Comparison of ENCODE assay signal across 17 cellular contexts in the genomic region with DNA sequence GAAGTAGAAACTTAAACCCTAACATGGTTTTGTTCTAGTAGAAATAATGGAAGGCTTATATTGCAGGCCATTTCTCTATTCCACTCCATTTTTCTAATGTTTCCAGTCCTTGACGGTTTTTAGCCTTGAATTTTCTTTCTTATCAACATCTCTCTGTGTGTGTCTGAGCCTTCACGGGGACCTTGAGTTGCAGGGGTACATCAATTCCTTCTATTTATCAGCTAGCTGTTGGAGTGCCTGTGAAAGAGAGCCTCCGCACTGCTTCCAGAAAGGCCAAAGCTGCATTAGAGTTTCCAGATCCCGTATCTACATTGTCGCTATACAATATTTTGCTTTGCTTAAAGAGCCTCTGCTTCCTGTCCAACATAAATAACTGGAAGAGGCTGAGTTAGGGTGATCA. TPM values are rescaled to one million over a fixed set of nuclear protein-coding genes. Genes with fewer than 3 reads are reported as not detected.
DNase-seq lines count a peak whose midpoint lies in the region; ATAC-seq, FAIRE-seq and TF ChIP-seq lines count a peak whose summit lies in the region.
"Had no signal": no experiment of that assay in that cellular context is flagged by ENCODE, and none has a peak within 500 bp of the region (broad histone marks: within the 10 kb centered on the region; RNA-seq: fewer than 3 reads in every experiment).

No MANE protein-coding gene starts in this region.

- no peak overlapping the region for H2AFZ ChIP-seq in H1 (ENCODE audit: low read length)

- TF ChIP-seq EP300 in H1 (IDR thresholded peaks at IDR 0.05; ENCODE audit: borderline replicate concordance in 1 of 2, low read depth in 2 of 2, low read length in 2 of 2) = no peak

- no peak overlapping the region for H2BK120ac ChIP-seq in H1 (replicated peaks; ENCODE audit: low read depth, low read length)

- CTCF ChIA-PET in activated naive CD4-positive, alpha-beta T cell treated with anti-CD3 and anti-CD28 coated beads for 36 hours (lab: Charles Lee) = interaction anchor here (2.2 to 2.3 kb wide), 2 partner anchors 9 to 11 kb away, joined by 4 to 13 read pairs; no protein-coding TSS in a partner anchor
- CTCF ChIA-PET in H1 (lab: Charles Lee; ENCODE audit: partially characterized antibody) = interaction anchor here (0.7 kb wide), 1 partner anchor 398 kb away, joined by 3 read pairs; no protein-coding TSS in a partner anchor

- H2BK15ac ChIP-seq in H1 (ENCODE audit: low read length) = no peak overlapping the region

- H2BK20ac ChIP-seq in H1 (ENCODE audit: low read length) = no peak overlapping the region

- no peak overlapping the region for H3K14ac ChIP-seq in H1 (ENCODE audit: insufficient read length)

- no peak for FAIRE-seq in H1 (lab: Jason Lieb, UNC)
- FAIRE-seq: A204.1, G401.6, GM12891 had no signal

- no peak overlapping the region for H3K56ac ChIP-seq in H1 (replicated peaks; ENCODE audit: insufficient read length, low read depth, low read length)

- no peaks in the 10 kb centered on the region for H3K36me3 ChIP-seq in H1 (ENCODE audit: control insufficient read depth in 2 of 4, insufficient read depth in 4 of 4, low read length in 3 of 4)
- H3K36me3 ChIP-seq: BE2C, HAP-1 had no signal

- no peak overlapping the region for H2BK5ac ChIP-seq in H1 (ENCODE audit: low read depth, low read length)

- peaks cover 0 to 6% (median 0%) of the 10 kb centered on the region in 4 experiments; a peak in 1 of 7 replicates for H3K4me1 ChIP-seq in H1 (replicated peaks in 1 of 4; ENCODE audit: control insufficient read depth in 3 of 4, insufficient read depth in 4 of 4, low read length in 3 of 4)

- POLR2A ChIA-PET in H1 (lab: Charles Lee; ENCODE audit: partially characterized antibody) = no interaction called here

- H3K23ac ChIP-seq in H1 (ENCODE audit: insufficient read length) = no peak overlapping the region

- peaks cover 10 to 11% of the 10 kb centered on the region in 2 experiments for H4K20me1 ChIP-seq in H1 (replicated peaks in 1 of 2; ENCODE audit: control insufficient read depth in 1 of 2, insufficient read depth in 2 of 2, low read length in 2 of 2)

- H3K23me2 ChIP-seq in H1 (ENCODE audit: low read depth, low read length) = no peaks in the 10 kb centered on the region

- no peak overlapping the region for H2BK12ac ChIP-seq in H1 (ENCODE audit: low read depth, low read length)

- no peak overlapping the region for H4K91ac ChIP-seq in H1 (replicated peaks; ENCODE audit: insufficient read length, low read length)

- H3K27ac ChIP-seq in H1 (ENCODE audit: low read depth, low read length) = no peak overlapping the region
- H3K27ac ChIP-seq: C4-2B had no signal

- peak overlapping the region; percentile 33 for H3K27ac Mint-ChIP-seq in activated naive CD4-positive, alpha-beta T cell treated with anti-CD3 and anti-CD28 coated beads for 36 hours
- H3K27ac Mint-ChIP-seq in mesothelial cell of epicardium = peak overlapping the region; percentile 86
- H3K27ac Mint-ChIP-seq: CD4-positive, alpha-beta memory T cell had no signal

- H4K8ac ChIP-seq in H1 (ENCODE audit: extremely low read depth, insufficient read depth, low read length) = no peak overlapping the region

- no peak overlapping the region for H3K18ac ChIP-seq in H1 (ENCODE audit: extremely low read depth, low read length)

- H3K9me3 Mint-ChIP-seq in activated naive CD4-positive, alpha-beta T cell treated with anti-CD3 and anti-CD28 coated beads for 36 hours = no peaks in the 10 kb centered on the region
- no peaks in the 10 kb centered on the region for H3K9me3 Mint-ChIP-seq in mesothelial cell of epicardium
- H3K9me3 Mint-ChIP-seq: CD4-positive, alpha-beta memory T cell had no signal

- ATAC-seq in HG02981 (IDR thresholded peaks at IDR 0.05; ENCODE audit: unreplicated experiment) = no peak

- H3K4me1 Mint-ChIP-seq in activated naive CD4-positive, alpha-beta T cell treated with anti-CD3 and anti-CD28 coated beads for 36 hours (ENCODE audit: low read depth) = peaks cover 20% of the 10 kb centered on the region
- peaks cover 9% of the 10 kb centered on the region for H3K4me1 Mint-ChIP-seq in mesothelial cell of epicardium

- no peak overlapping the region for H2AK5ac ChIP-seq in H1 (ENCODE audit: low read depth, low read length)

- no peak for DNase-seq in activated naive CD4-positive, alpha-beta T cell treated with anti-CD3 and anti-CD28 coated beads for 36 hours
- DNase-seq in activated naive CD4-positive, alpha-beta T cell (lab: John Stamatoyannopoulos, UW) = no peak
- DNase-seq in H1 (ENCODE audit: low read depth in 1 of 2, low spot score in 2 of 2) (no peak), mesothelial cell of epicardium (ENCODE audit: low spot score in 2 of 2, unreplicated experiment in 2 of 2) (no peak), AG08396 (ENCODE audit: low spot score) (no peak)
- DNase-seq in stimulated activated CD8-positive, alpha-beta memory T cell treated with anti-CD3 and anti-CD28 coated beads, Interleukin-4, amount 100 ng/mL, for 48 hours = no peak
- DNase-seq: BE2C; CD4-positive, alpha-beta memory T cell; DMS79 treated with DMSO at 0.1 percent for 48 hours; EL; GOT3 had no signal

- no peaks in the 10 kb centered on the region for H3K36me3 Mint-ChIP-seq in activated naive CD4-positive, alpha-beta T cell treated with anti-CD3 and anti-CD28 coated beads for 36 hours (ENCODE audit: low read depth)
- no peaks in the 10 kb centered on the region for H3K36me3 Mint-ChIP-seq in mesothelial cell of epicardium
- H3K36me3 Mint-ChIP-seq: CD4-positive, alpha-beta memory T cell had no signal

- no peaks in the 10 kb centered on the region for H3K9me3 ChIP-seq in H1 (ENCODE audit: insufficient read depth in 2 of 2, low read depth in 1 of 2, low read length in 1 of 2)
- H3K9me3 ChIP-seq: BE2C, HAP-1 had no signal

- H3K27me3 ChIP-seq in H1 (replicated peaks in 1 of 4; ENCODE audit: control insufficient read depth in 3 of 4, extremely low read depth in 1 of 4, insufficient read depth in 3 of 4, low read length in 3 of 4) = peaks cover 37 to 81% (median 70%) of the 10 kb centered on the region in 4 experiments
- H3K27me3 ChIP-seq: BE2C had no signal

- intact Hi-C loops in activated naive CD4-positive, alpha-beta T cell treated with anti-CD3 and anti-CD28 coated beads for 36 hours (cut with micrococcal nuclease) = loop anchor here (5.0 kb wide), 1 partner anchor 358 kb away; no protein-coding TSS in a partner anchor

- no peak overlapping the region for H3K4me3 ChIP-seq in H1 (ENCODE audit: extremely low read depth in 1 of 4, insufficient read depth in 2 of 4, low read depth in 3 of 4, low read length in 4 of 4)
- H3K4me3 ChIP-seq: HAP-1 had no signal

- H3K4ac ChIP-seq in H1 (replicated peaks; ENCODE audit: insufficient read length, low read depth, low read length) = no peak overlapping the region

- WGBS in H1 (ENCODE audit: extremely low coverage in 1 of 2, insufficient coverage in 1 of 2, insufficient read length in 1 of 2, insufficient replicate concordance in 2 of 2, low coverage in 1 of 2, low lambda C conversion rate in 2 of 2, missing lambda C conversion rate in 1 of 2), 2 experiments = 94% methylated on average over 5 of the region's 5 CpGs; no CpG with 5 or more reads in 1 of the 2 experiments

- no peak overlapping the region for H3K4me2 ChIP-seq in H1 (ENCODE audit: insufficient read depth in 1 of 2, low read depth in 2 of 2, low read length in 2 of 2)

- no peaks in the 10 kb centered on the region for H3K27me3 Mint-ChIP-seq in activated naive CD4-positive, alpha-beta T cell treated with anti-CD3 and anti-CD28 coated beads for 36 hours (ENCODE audit: low read depth)
- peaks cover 23% of the 10 kb centered on the region for H3K27me3 Mint-ChIP-seq in mesothelial cell of epicardium (ENCODE audit: low read depth)

- H3K9ac ChIP-seq in H1 (replicated peaks in 1 of 4; ENCODE audit: extremely low read depth in 1 of 4, low read depth in 3 of 4, low read length in 3 of 4) = no peak overlapping the region

- H3K79me1 ChIP-seq in H1 (ENCODE audit: low read depth, low read length) = no peaks in the 10 kb centered on the region

- H4K5ac ChIP-seq in H1 (ENCODE audit: insufficient read length, low read depth, low read length) = no peak overlapping the region

- TF ChIP-seq POLR2A in H1 (IDR thresholded peaks at IDR 0.05; ENCODE audit: control extremely low read depth in 1 of 2, low read depth in 2 of 2, low read length in 2 of 2) = no peak

- TF ChIP-seq RAD21 in H1 (IDR thresholded peaks at IDR 0.05 in 1 of 2, conservative IDR thresholded peaks at IDR 0.05 in 1 of 2; ENCODE audit: low read depth in 2 of 2, low read length in 2 of 2) = no peak

- H3K4me3 Mint-ChIP-seq in activated naive CD4-positive, alpha-beta T cell treated with anti-CD3 and anti-CD28 coated beads for 36 hours = no peak overlapping the region
- no peak overlapping the region for H3K4me3 Mint-ChIP-seq in mesothelial cell of epicardium
- H3K4me3 Mint-ChIP-seq: CD4-positive, alpha-beta memory T cell had no signal

- TF ChIP-seq CTCF in H1 (IDR thresholded peaks at IDR 0.05; ENCODE audit: control extremely low read depth in 1 of 3, insufficient read depth in 1 of 3, low read depth in 1 of 3, low read length in 3 of 3) = no peak
- TF ChIP-seq CTCF in mesothelial cell of epicardium (IDR thresholded peaks at IDR 0.05; ENCODE audit: unreplicated experiment) = no peak

- H3K79me2 ChIP-seq in H1 (ENCODE audit: control insufficient read depth in 1 of 2, insufficient read depth in 2 of 2, low read length in 2 of 2) = no peaks in the 10 kb centered on the region

TF ChIP-seq in H1, 55 proteins besides CTCF, POLR2A, EP300 and RAD21 (continues in another document):
- TF ChIP-seq NANOG (IDR thresholded peaks at IDR 0.05; ENCODE audit: insufficient read depth, low read depth, low read length, poor library complexity, severe bottlenecking) (no peak), BACH1 (IDR thresholded peaks at IDR 0.05; ENCODE audit: low read length) (no peak), EZH2 (IDR thresholded peaks at IDR 0.05; ENCODE audit: low read depth, low read length, severe bottlenecking) (peak; percentile 38), KDM1A (IDR thresholded peaks at IDR 0.05; ENCODE audit: borderline replicate concordance, low read length) (no peak), SIN3A (conservative IDR thresholded peaks at IDR 0.05 in 1 of 2, IDR thresholded peaks at IDR 0.05 in 1 of 2; ENCODE audit: low read depth in 1 of 2, low read length in 2 of 2) (no peak), SP4 (IDR thresholded peaks at IDR 0.05; ENCODE audit: low read length) (no peak)

RNA-seq across cellular contexts. Expression of a gene that starts 5.4 kb away (rescaled TPM):
- total RNA-seq in activated naive CD4-positive, alpha-beta T cell treated with anti-CD3 and anti-CD28 coated beads for 36 hours = 10 to 100 TPM; 22.0 to 27.0 TPM
- total RNA-seq in H1 (2021; fragmentation: NEBNext Ultra II Directional; extraction: Animal tissue kit (Norgen Biotek cat#: 25700)) = 13.7 and 16.3 TPM in 2 replicates
- polyA plus RNA-seq in H1 (2011; rRNA removed) = 10.0 and 18.3 TPM in 2 replicates
- polyA plus RNA-seq in H1 (2011; cell fraction: cytosol; rRNA removed) = 23.1 TPM
- 15.7 TPM for polyA plus RNA-seq in H1 (2011; cell fraction: nucleus; rRNA removed)
- 13.7 to 17.4 TPM (median 15.2 TPM) in 4 replicates for polyA plus RNA-seq in H1 (2012, experiment 1 of 2)
- polyA plus RNA-seq in H1 (2012, experiment 2 of 2) = 1.2 TPM
- polyA plus RNA-seq in H1 (2013, experiment 1 of 2) = 9.6 TPM
- polyA plus RNA-seq in H1 (2013, experiment 2 of 2) = 10.0 TPM
- polyA minus RNA-seq in H1 (2011; rRNA and poly(A)+ RNA removed) = 36.7 and 50.4 TPM in 2 replicates
- polyA minus RNA-seq in H1 (2011; cell fraction: cytosol; rRNA and poly(A)+ RNA removed) = 14.0 TPM
- polyA minus RNA-seq in H1 (2011; cell fraction: nucleus; rRNA and poly(A)+ RNA removed) = 39.6 TPM
- total RNA-seq in mesothelial cell of epicardium = 27.8 to 30.7 TPM (median 28.3 TPM) in 3 replicates
